ENCODE assay signal across 14 cellular contexts in the genomic region with DNA sequence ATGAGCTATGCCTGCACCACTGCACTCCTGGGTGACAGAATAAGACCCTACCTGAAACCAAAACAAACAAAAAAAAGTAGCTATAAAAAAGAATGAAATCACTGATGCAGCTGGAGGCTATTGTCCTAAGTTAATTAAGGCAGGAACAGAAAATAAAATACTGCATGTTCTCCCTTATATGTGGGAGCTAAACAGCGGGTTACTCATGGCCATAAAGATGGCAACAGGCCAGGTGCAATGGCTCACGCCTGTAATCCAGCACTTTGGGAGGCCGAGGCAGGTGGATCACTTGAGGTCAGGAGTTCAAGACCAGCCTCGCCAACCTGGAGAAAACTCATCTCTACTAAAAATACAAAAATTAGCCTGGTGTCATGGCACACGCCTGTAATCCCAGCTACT.
DNase-seq lines count a peak whose midpoint lies in the region; ATAC-seq and TF ChIP-seq lines count a peak whose summit lies in the region.
"Had no signal": no experiment of that assay in that cellular context is flagged by ENCODE, and none has a peak within 500 bp of the region (broad histone marks: within the 10 kb centered on the region; RNA-seq: fewer than 3 reads in every experiment).

No MANE protein-coding gene starts in this region.

- no peaks in the 10 kb centered on the region for H3K27me3 Mint-ChIP-seq in MCF 10A (ENCODE audit: insufficient read depth, unreplicated experiment)
- H3K27me3 Mint-ChIP-seq: activated naive CD8-positive, alpha-beta T cell treated with anti-CD3 and anti-CD28 coated beads, Interleukin-2, amount 50 U/mL, for 24 hours; CD4-positive, CD25-positive, alpha-beta regulatory T cell had no signal

- intact Hi-C loops in MCF 10A (cut with micrococcal nuclease) (no loop called here), breast epithelium (cut with DNase I; ENCODE audit: low total_unique reads) (no loop called here), left colon (cut with DNase I, micrococcal nuclease) (no loop called here), transverse colon (cut with DNase I; ENCODE audit: low total_unique reads) (no loop called here)

- DNase-seq in MCF 10A (ENCODE audit: unreplicated experiment) (peak; percentile 16), breast epithelium (ENCODE audit: low spot score in 2 of 2) (no peak), NCI-H748 treated with DMSO at 0.1 percent for 48 hours (lab: John Stamatoyannopoulos, UW) (peak; percentile 94), left colon (peak; percentile 52 to 60), transverse colon (peak; percentile 68), amygdala (lab: John Stamatoyannopoulos, UW) (no peak), NAMALWA (ENCODE audit: low spot score) (no peak)
- DNase-seq in stimulated activated naive CD4-positive, alpha-beta T cell treated with Interleukin-2 at 50 U/mL for 16 hours (lab: John Stamatoyannopoulos, UW), result no peak
- DNase-seq: activated CD4-positive, alpha-beta T cell treated with anti-CD3 and anti-CD28 coated beads for 48 hours; activated naive CD8-positive, alpha-beta T cell treated with anti-CD3 and anti-CD28 coated beads, Interleukin-2, amount 50 U/mL, for 24 hours; CD4-positive, CD25-positive, alpha-beta regulatory T cell; kidney glomerular epithelial cell; midbrain; stimulated activated CD4-positive, alpha-beta T cell treated with anti-CD3 and anti-CD28 coated beads, Interleukin-12 subunit alpha, Interleukin-12 subunit beta, amount 100 ng/mL, for 4 hours had no signal

- POLR2A ChIA-PET in MCF 10A (lab: Yijun Ruan, JAX), result interaction anchor here (0.5 to 2.3 kb wide), 8 partner anchors 10 to 295 kb away, joined by 3 to 15 read pairs (median 4); no protein-coding TSS in a partner anchor

- TF ChIP-seq POLR2A in breast epithelium (IDR thresholded peaks at IDR 0.05) (no peak), transverse colon (IDR thresholded peaks at IDR 0.05) (no peak)

- TF ChIP-seq CTCF in MCF 10A (IDR thresholded peaks at IDR 0.05; ENCODE audit: unreplicated experiment), result no peak
- TF ChIP-seq CTCF in breast epithelium (IDR thresholded peaks at IDR 0.05), result no peak
- TF ChIP-seq CTCF in transverse colon (IDR thresholded peaks at IDR 0.05), result no peak

- no peaks in the 10 kb centered on the region for H3K9me3 Mint-ChIP-seq in MCF 10A (ENCODE audit: unreplicated experiment)
- H3K9me3 Mint-ChIP-seq: activated naive CD8-positive, alpha-beta T cell treated with anti-CD3 and anti-CD28 coated beads, Interleukin-2, amount 50 U/mL, for 24 hours had no signal

- no peak for TF ChIP-seq EP300 in transverse colon (IDR thresholded peaks at IDR 0.05; ENCODE audit: low read depth)

- no peak overlapping the region for H3K4me3 ChIP-seq in breast epithelium
- H3K4me3 ChIP-seq in transverse colon, result no peak overlapping the region

- BruUV-seq in MCF 10A (replicated peaks; lab: Mats Ljungman, UMichigan), result no TSS peak

- in situ Hi-C loops in transverse colon (cut with MboI; ENCODE audit: low pct_ligation_motif_present in 1 of 4, low pct_unique_long_range_greater_than_20kb in 1 of 4, low sequenced_read_pairs in 3 of 4), result no loop called here

- H3K27ac ChIP-seq in breast epithelium, result peak overlapping the region in 1 of 2 donors; percentile 23
- H3K27ac ChIP-seq in transverse colon, result peak overlapping the region; percentile 72 to 87 (median 80)

- no peak overlapping the region for H3K4me3 Mint-ChIP-seq in MCF 10A (ENCODE audit: unreplicated experiment)
- H3K4me3 Mint-ChIP-seq: activated naive CD8-positive, alpha-beta T cell treated with anti-CD3 and anti-CD28 coated beads, Interleukin-2, amount 50 U/mL, for 24 hours; CD4-positive, CD25-positive, alpha-beta regulatory T cell had no signal

- H3K36me3 ChIP-seq in breast epithelium (no peaks in the 10 kb centered on the region), transverse colon (no peaks in the 10 kb centered on the region)

- peaks cover 9% of the 10 kb centered on the region for H3K4me1 Mint-ChIP-seq in MCF 10A (ENCODE audit: insufficient read depth, unreplicated experiment)
- H3K4me1 Mint-ChIP-seq: activated naive CD8-positive, alpha-beta T cell treated with anti-CD3 and anti-CD28 coated beads, Interleukin-2, amount 50 U/mL, for 24 hours; CD4-positive, CD25-positive, alpha-beta regulatory T cell had no signal

- H3K27me3 ChIP-seq in breast epithelium, result no peaks in the 10 kb centered on the region
- no peaks in the 10 kb centered on the region for H3K27me3 ChIP-seq in transverse colon

- peak overlapping the region; percentile 86 for H3K27ac Mint-ChIP-seq in MCF 10A (ENCODE audit: low read depth, unreplicated experiment)
- H3K27ac Mint-ChIP-seq: activated naive CD8-positive, alpha-beta T cell treated with anti-CD3 and anti-CD28 coated beads, Interleukin-2, amount 50 U/mL, for 24 hours; CD4-positive, CD25-positive, alpha-beta regulatory T cell had no signal

- peaks cover 7% of the 10 kb centered on the region for H3K36me3 Mint-ChIP-seq in MCF 10A (ENCODE audit: insufficient read depth, unreplicated experiment)

- ATAC-seq in left colon, result peak; percentile 33
- ATAC-seq: activated naive CD8-positive, alpha-beta T cell treated with anti-CD3 and anti-CD28 coated beads, Interleukin-2, amount 50 U/mL, for 24 hours had no signal

- H3K9me3 ChIP-seq in breast epithelium, result peaks cover 5 to 6% of the 10 kb centered on the region in 2 donors
- no peaks in the 10 kb centered on the region for H3K9me3 ChIP-seq in transverse colon

- CTCF ChIA-PET in MCF 10A (lab: Yijun Ruan, JAX), result interaction anchor here (0.6 to 1.6 kb wide), 2 partner anchors 13 to 27 kb away, joined by 3 read pairs; no protein-coding TSS in a partner anchor

- no peaks in the 10 kb centered on the region for H3K4me1 ChIP-seq in breast epithelium
- peaks cover 0 to 57% (median 30%) of the 10 kb centered on the region in 4 donors for H3K4me1 ChIP-seq in transverse colon

- WGBS in transverse colon (ENCODE audit: low coverage in 1 of 2), 2 donors, result 74 to 80% methylated on average over 2 to 5 of the region's 5 CpGs

Comparison
In these comparisons a context has a peak if more than half of its experiments do, and no peak if none do; other contexts are left out.
1. DNase-seq: peak in MCF 10A (single experiment), NCI-H748 treated with DMSO at 0.1 percent for 48 hours (single experiment), left colon (2 of 2) and transverse colon (single experiment); none in breast epithelium (0 of 2), amygdala (0 of 56), NAMALWA (single experiment) and stimulated activated naive CD4-positive, alpha-beta T cell treated with Interleukin-2 at 50 U/mL for 16 hours (single experiment).